ENCODE assay signal across 22 cellular contexts in the genomic region with DNA sequence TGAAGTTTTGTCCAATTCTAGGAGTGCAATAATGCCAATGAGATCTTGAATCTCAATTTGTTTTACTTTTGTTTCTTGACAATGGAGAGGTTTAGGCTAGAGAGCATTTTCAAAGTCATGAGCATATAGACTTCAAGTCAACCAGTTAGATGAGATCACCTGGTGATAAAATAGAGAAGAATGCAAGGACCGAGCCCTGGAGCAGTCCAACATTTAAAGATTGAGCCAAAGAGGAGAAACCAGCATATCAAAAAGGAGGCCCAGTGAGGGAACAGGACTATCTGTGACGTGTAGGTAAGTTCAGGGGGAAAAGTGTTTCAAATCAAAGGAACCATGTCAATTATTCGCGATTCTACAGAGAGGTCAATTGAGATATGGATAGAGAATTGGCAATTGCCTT. TPM values are rescaled to one million over a fixed set of nuclear protein-coding genes. Genes with fewer than 3 reads are reported as not detected.
DNase-seq lines count a peak whose midpoint lies in the region; ATAC-seq, FAIRE-seq and TF ChIP-seq lines count a peak whose summit lies in the region.
"Had no signal": no experiment of that assay in that cellular context is flagged by ENCODE, and none has a peak within 500 bp of the region (broad histone marks: within the 10 kb centered on the region; RNA-seq: fewer than 3 reads in every experiment).

No MANE protein-coding gene starts in this region.

- intact Hi-C loops in HepG2 (cut with micrococcal nuclease; ENCODE audit: unreplicated experiment), result loop anchor here (2.0 to 10.0 kb wide), 4 partner anchors 102 to 1345 kb away; a partner anchor contains a TSS

- TF ChIP-seq POLR2A in HepG2 (IDR thresholded peaks at IDR 0.05; ENCODE audit: insufficient read depth in 1 of 2, low read depth in 2 of 2, low read length in 2 of 2), result no peak

- no peak overlapping the region for H3K4me3 ChIP-seq in OCI-LY3 (ENCODE audit: low read length)
- H3K4me3 ChIP-seq in HepG2 (replicated peaks in 1 of 3; ENCODE audit: insufficient read depth in 1 of 3, low read depth in 2 of 3, low read length in 3 of 3), result no peak overlapping the region
- H3K4me3 ChIP-seq: colonic mucosa, SK-N-MC, thyroid gland had no signal

- no peak for TF ChIP-seq RAD21 in HepG2 (CRISPR knock-in tag; IDR thresholded peaks at IDR 0.05)

- ATAC-seq in HepG2, result no peak

- H3K79me2 ChIP-seq in OCI-LY3 (ENCODE audit: low read length) (peaks cover 33% of the 10 kb centered on the region), HepG2 (ENCODE audit: insufficient read depth, low read length) (peaks cover 27% of the 10 kb centered on the region)

- no peak for FAIRE-seq in HepG2 (lab: Jason Lieb, UNC)
- FAIRE-seq: endometrium had no signal

- no TSS peak for BruUV-seq in HepG2 (replicated peaks; lab: Mats Ljungman, UMichigan)

- peak overlapping the region; percentile 89 for H3K4me3 Mint-ChIP-seq in activated naive CD8-positive, alpha-beta T cell
- no peak overlapping the region for H3K4me3 Mint-ChIP-seq in activated naive CD8-positive, alpha-beta T cell treated with anti-CD3 and anti-CD28 coated beads for 36 hours
- H3K4me3 Mint-ChIP-seq in immature natural killer cell, result peak overlapping the region in 4 of 5 donors; percentile 6 to 38 (median 18)

- peaks cover 25% of the 10 kb centered on the region for H3K4me1 Mint-ChIP-seq in activated naive CD8-positive, alpha-beta T cell (ENCODE audit: low read depth)
- peaks cover 34% of the 10 kb centered on the region for H3K4me1 Mint-ChIP-seq in activated naive CD8-positive, alpha-beta T cell treated with anti-CD3 and anti-CD28 coated beads for 36 hours
- H3K4me1 Mint-ChIP-seq in immature natural killer cell, result peaks cover 32 to 35% of the 10 kb centered on the region in 2 donors

- CTCF ChIA-PET in HepG2 (lab: Yijun Ruan, JAX; ENCODE audit: low intra/inter-chr PET ratio, low total read pairs), result no interaction called here

- H3K36me3 Mint-ChIP-seq in activated naive CD8-positive, alpha-beta T cell, result no peaks in the 10 kb centered on the region
- peaks cover 2% of the 10 kb centered on the region for H3K36me3 Mint-ChIP-seq in activated naive CD8-positive, alpha-beta T cell treated with anti-CD3 and anti-CD28 coated beads for 36 hours
- no peaks in the 10 kb centered on the region for H3K36me3 Mint-ChIP-seq in immature natural killer cell

- H3K27me3 Mint-ChIP-seq in activated naive CD8-positive, alpha-beta T cell, result peaks cover 1% of the 10 kb centered on the region
- H3K27me3 Mint-ChIP-seq in activated naive CD8-positive, alpha-beta T cell treated with anti-CD3 and anti-CD28 coated beads for 36 hours, result peaks cover 30% of the 10 kb centered on the region
- peaks cover 3 to 8% (median 5%) of the 10 kb centered on the region in 3 donors for H3K27me3 Mint-ChIP-seq in immature natural killer cell (ENCODE audit: low read depth in 3 of 3)

- H3K9me3 ChIP-seq in OCI-LY3 (ENCODE audit: insufficient read depth, low read length), result no peaks in the 10 kb centered on the region
- H3K9me3 ChIP-seq in HepG2 (ENCODE audit: low read length), result no peaks in the 10 kb centered on the region
- H3K9me3 ChIP-seq: colonic mucosa, thyroid gland had no signal

- no peak for DNase-seq in activated naive CD8-positive, alpha-beta T cell treated with anti-CD3 and anti-CD28 coated beads for 36 hours
- DNase-seq in immature natural killer cell (no peak), NCI-H446 treated with DMSO at 0.1 percent for 48 hours (lab: John Stamatoyannopoulos, UW) (no peak), HepG2 (ENCODE audit: low spot score) (no peak), NOMO-1 (lab: John Stamatoyannopoulos, UW; ENCODE audit: unreplicated experiment in 2 of 2) (no peak), SK-N-DZ (ENCODE audit: low spot score) (no peak)
- DNase-seq: ACHN; activated CD4-positive, alpha-beta T cell treated with anti-CD3 and anti-CD28 coated beads for 48 hours; activated naive CD4-positive, alpha-beta T cell treated with anti-CD3 and anti-CD28 coated beads, Interleukin-2, amount 10 ng/mL, durations not matched to agents 7 days and 5 days; CD4-positive, alpha-beta memory T cell; colonic mucosa; HCEC 1CT; midbrain; NCI-H1092 treated with DMSO at 0.1 percent for 48 hours; NCI-H526 treated with DMSO at 0.1 percent for 48 hours; nucleus accumbens; thyroid gland had no signal

- no peak overlapping the region for H3K27ac Mint-ChIP-seq in activated naive CD8-positive, alpha-beta T cell
- no peak overlapping the region for H3K27ac Mint-ChIP-seq in activated naive CD8-positive, alpha-beta T cell treated with anti-CD3 and anti-CD28 coated beads for 36 hours
- no peak overlapping the region for H3K27ac Mint-ChIP-seq in immature natural killer cell
- H3K27ac Mint-ChIP-seq: activated naive CD4-positive, alpha-beta T cell treated with anti-CD3 and anti-CD28 coated beads, Interleukin-2, amount 10 ng/mL, durations not matched to agents 7 days and 5 days; CD4-positive, alpha-beta memory T cell had no signal

- 97% methylated on average over 4 of the region's 4 CpGs for WGBS in HepG2 (ENCODE audit: low lambda C conversion rate)

- in situ Hi-C loops in HepG2 (cut with HindIII; ENCODE audit: extremely low pct_ligation_motif_present, low pct_unique_long_range_greater_than_20kb), result loop anchor here (5.0 kb wide), 1 partner anchor 190 kb away; no protein-coding TSS in a partner anchor

- H3K9ac ChIP-seq in OCI-LY3 (ENCODE audit: low read length) (no peak overlapping the region), HepG2 (ENCODE audit: insufficient read depth, low read depth, low read length) (no peak overlapping the region)
- H3K9ac ChIP-seq: KMS-11 had no signal

- H3K27me3 ChIP-seq in OCI-LY3 (ENCODE audit: low read depth, low read length) (no peaks in the 10 kb centered on the region), HepG2 (ENCODE audit: control insufficient read depth in 1 of 2, insufficient read depth in 2 of 2, low read length in 2 of 2) (no peaks in the 10 kb centered on the region)
- H3K27me3 ChIP-seq: colonic mucosa, thyroid gland had no signal

- H3K36me3 ChIP-seq in OCI-LY3 (replicated peaks; ENCODE audit: low read depth, low read length) (peaks cover 3% of the 10 kb centered on the region), HepG2 (replicated peaks in 1 of 2; ENCODE audit: control insufficient read depth in 1 of 2, insufficient read depth in 2 of 2, low read length in 2 of 2) (no peaks in the 10 kb centered on the region)
- H3K36me3 ChIP-seq: colonic mucosa, thyroid gland had no signal

- TF ChIP-seq EP300 in HepG2 (IDR thresholded peaks at IDR 0.05; ENCODE audit: low read depth in 2 of 2, low read length in 2 of 2) (no peak), HepG2 (CRISPR knock-in tag; IDR thresholded peaks at IDR 0.05; ENCODE audit: borderline replicate concordance) (no peak)

- H3K4me1 ChIP-seq in OCI-LY3 (ENCODE audit: low read length) (peaks cover 18% of the 10 kb centered on the region), HepG2 (ENCODE audit: insufficient read depth, low read length) (peaks cover 47% of the 10 kb centered on the region)

- peak overlapping the region; percentile 37 for H2AFZ ChIP-seq in OCI-LY3 (ENCODE audit: low read depth, low read length)
- H2AFZ ChIP-seq in HepG2 (ENCODE audit: low read length), result no peak overlapping the region

- TF ChIP-seq CTCF in OCI-LY3 (IDR thresholded peaks at IDR 0.05; ENCODE audit: low read depth, low read length), result no peak
- TF ChIP-seq CTCF in HepG2 (CRISPR knock-in tag; IDR thresholded peaks at IDR 0.05), result no peak

- H3K27ac ChIP-seq in OCI-LY3 (ENCODE audit: low read length) (no peak overlapping the region), HepG2 (ENCODE audit: extremely low read length, insufficient read depth, low read length) (no peak overlapping the region)
- H3K27ac ChIP-seq: colonic mucosa, KMS-11, SK-N-MC, thyroid gland had no signal

- H4K20me1 ChIP-seq in OCI-LY3 (ENCODE audit: insufficient read depth, low read length) (peaks cover 25% of the 10 kb centered on the region), HepG2 (ENCODE audit: insufficient read depth, low read length) (peaks cover 22% of the 10 kb centered on the region)

- no peak overlapping the region for H3K4me2 ChIP-seq in OCI-LY3 (ENCODE audit: low read length)
- H3K4me2 ChIP-seq in HepG2 (ENCODE audit: low read depth, low read length), result no peak overlapping the region
- H3K4me2 ChIP-seq: KMS-11 had no signal

- H3K9me3 Mint-ChIP-seq in activated naive CD8-positive, alpha-beta T cell (ENCODE audit: low read depth), result no peaks in the 10 kb centered on the region
- H3K9me3 Mint-ChIP-seq in activated naive CD8-positive, alpha-beta T cell treated with anti-CD3 and anti-CD28 coated beads for 36 hours, result peaks cover 3% of the 10 kb centered on the region
- no peaks in the 10 kb centered on the region for H3K9me3 Mint-ChIP-seq in immature natural killer cell
- H3K9me3 Mint-ChIP-seq: activated naive CD4-positive, alpha-beta T cell treated with anti-CD3 and anti-CD28 coated beads, Interleukin-2, amount 10 ng/mL, durations not matched to agents 7 days and 5 days; CD4-positive, alpha-beta memory T cell had no signal

- POLR2A ChIA-PET in HepG2 (lab: Yijun Ruan, JAX), result no interaction called here

RNA-seq across cellular contexts. Expression of a gene that starts 1.7 kb away (rescaled TPM):
- 10 to 100 TPM; 20.4 to 24.4 TPM for total RNA-seq in activated naive CD8-positive, alpha-beta T cell treated with anti-CD3 and anti-CD28 coated beads for 36 hours
- polyA plus RNA-seq in immature natural killer cell (100 to 1,000 TPM in 2 of 3 donors, 10 to 100 TPM in 1; 84.1 to 138 (median 112) TPM), HepG2 (2011; rRNA removed) (27.8 and 33.7 TPM in 2 replicates)
- total RNA-seq in HepG2 (2016; rRNA removed; fragmentation: Illumina TruSeq; extraction: Trizol), result 20.7 and 23.2 TPM in 2 replicates
- 13.3 and 13.7 TPM in 2 replicates for total RNA-seq in HepG2 (2016; cell fraction: cytosol; rRNA removed; fragmentation: Illumina TruSeq; extraction: Trizol; ENCODE audit: low read depth)
- total RNA-seq in HepG2 (2016; cell fraction: insoluble cytoplasmic fraction; rRNA removed; fragmentation: Illumina TruSeq; extraction: Trizol), result 19.2 and 20.9 TPM in 2 replicates
- total RNA-seq in HepG2 (2016; cell fraction: membrane; rRNA removed; fragmentation: Illumina TruSeq; extraction: Trizol), result 15.7 and 17.4 TPM in 2 replicates
- total RNA-seq in HepG2 (2016; cell fraction: nucleus; rRNA removed; fragmentation: Illumina TruSeq; extraction: Trizol), result 40.8 and 44.2 TPM in 2 replicates
- polyA plus RNA-seq in HepG2 (2011; cell fraction: cytosol; rRNA removed), result 20.2 and 22.2 TPM in 2 replicates
- polyA plus RNA-seq in HepG2 (2011; cell fraction: nucleus; rRNA removed), result 52.0 and 60.6 TPM in 2 replicates
- polyA plus RNA-seq in HepG2 (2012), result 21.4 and 23.7 TPM in 2 replicates
- polyA plus RNA-seq in HepG2 (2016; cell fraction: cytosol; fragmentation: Illumina TruSeq; extraction: Trizol; ENCODE audit: low read depth), result 1.9 and 2.4 TPM in 2 replicates
- polyA plus RNA-seq in HepG2 (2016; cell fraction: insoluble cytoplasmic fraction; fragmentation: Illumina TruSeq; extraction: Trizol; ENCODE audit: low read depth), result 26.7 and 30.0 TPM in 2 replicates
- 4.2 and 4.8 TPM in 2 replicates for polyA plus RNA-seq in HepG2 (2016; cell fraction: membrane; fragmentation: Illumina TruSeq; extraction: Trizol; ENCODE audit: low read depth)
- polyA plus RNA-seq in HepG2 (2016; cell fraction: nucleus; fragmentation: Illumina TruSeq; extraction: Trizol; ENCODE audit: insufficient read depth, low read depth), result 25.3 and 26.6 TPM in 2 replicates
- polyA minus RNA-seq in HepG2 (2011; rRNA and poly(A)+ RNA removed; ENCODE audit: low replicate concordance), result 79.4 and 97.0 TPM in 2 replicates
- polyA minus RNA-seq in HepG2 (2011; cell fraction: cytosol; rRNA and poly(A)+ RNA removed), result 25.3 and 29.3 TPM in 2 replicates
- polyA minus RNA-seq in HepG2 (2011; cell fraction: nucleus; rRNA and poly(A)+ RNA removed), result 120 and 122 TPM in 2 replicates
- 10.4 and 14.7 TPM in 2 replicates for polyA plus RNA-seq in SK-N-DZ (2014; cell fraction: cytosol; rRNA removed)
- 8.6 and 18.4 TPM in 2 replicates for polyA plus RNA-seq in SK-N-DZ (2014; cell fraction: nucleus; rRNA removed)
